22 cellular contexts compared by ENCODE assay signal in the genomic region with DNA sequence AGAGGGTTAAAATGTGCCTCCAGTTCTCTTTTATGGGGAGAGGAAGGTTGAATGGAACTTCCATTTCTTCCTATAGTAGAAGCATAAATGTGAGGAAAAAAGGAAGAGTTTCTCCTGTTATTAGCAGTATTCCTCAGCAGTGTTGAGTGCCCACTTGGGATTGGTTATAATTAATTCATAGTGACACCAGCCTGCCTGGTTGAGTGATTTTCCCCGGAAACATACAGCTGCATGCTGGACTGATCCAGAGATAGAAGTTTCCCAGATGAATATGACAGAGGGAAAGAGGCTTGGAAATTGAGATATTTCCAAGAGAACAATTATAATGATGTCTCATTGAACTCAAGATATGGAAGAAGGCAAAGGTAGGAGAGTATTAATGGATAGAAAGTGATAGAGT. TPM values are rescaled to one million over a fixed set of nuclear protein-coding genes. Genes with fewer than 3 reads are reported as not detected.
"Had no signal": no experiment of that assay in that cellular context is flagged by ENCODE, and none has a peak within 500 bp of the region (broad histone marks: within the 10 kb centered on the region; RNA-seq: fewer than 3 reads in every experiment).

No MANE protein-coding gene starts in this region.

- H3K27ac Mint-ChIP-seq: activated CD4-positive, alpha-beta memory T cell treated with anti-CD3 and anti-CD28 coated beads for 36 hours; activated naive CD8-positive, alpha-beta T cell treated with anti-CD3 and anti-CD28 coated beads for 36 hours; immature natural killer cell; naive thymus-derived CD4-positive, alpha-beta T cell had no signal

- H3K27ac ChIP-seq: cardiac muscle cell, foreskin keratinocyte, hepatocyte, lower lobe of right lung, ovary, prostate gland, right atrium auricular region, testis, uterus had no signal

- DNase-seq: activated CD4-positive, alpha-beta memory T cell treated with anti-CD3 and anti-CD28 coated beads for 36 hours; activated CD4-positive, alpha-beta T cell treated with anti-CD3 and anti-CD28 coated beads for 48 hours; activated CD4-positive, CD25-positive, alpha-beta regulatory T cell; activated naive CD4-positive, alpha-beta T cell treated with Interleukin-2 at 50 U/mL for 16 hours; activated naive CD8-positive, alpha-beta T cell treated with anti-CD3 and anti-CD28 coated beads for 36 hours; activated T-cell treated with anti-CD3 and anti-CD28 coated beads, Interleukin-2, amount 50 U/mL, for 48 hours; effector CD8-positive, alpha-beta T cell; foreskin keratinocyte; immature natural killer cell; lower lobe of right lung; naive thymus-derived CD4-positive, alpha-beta T cell; ovary; spleen; stimulated activated CD4-positive, alpha-beta T cell treated with anti-CD3 and anti-CD28 coated beads, Interleukin-4, amount 100 ng/mL, for 1 hour; stimulated activated naive CD4-positive, alpha-beta T cell; T1000; testis; uterus had no signal

- H3K4me3 ChIP-seq: cardiac muscle cell, hepatocyte, lower lobe of right lung, ovary, prostate gland, right atrium auricular region, spleen, testis, uterus had no signal

- H3K9me3 Mint-ChIP-seq: activated CD4-positive, alpha-beta memory T cell treated with anti-CD3 and anti-CD28 coated beads for 36 hours; activated naive CD8-positive, alpha-beta T cell treated with anti-CD3 and anti-CD28 coated beads for 36 hours; immature natural killer cell; naive thymus-derived CD4-positive, alpha-beta T cell had no signal

- H3K4me3 Mint-ChIP-seq: activated CD4-positive, alpha-beta memory T cell treated with anti-CD3 and anti-CD28 coated beads for 36 hours; activated naive CD8-positive, alpha-beta T cell treated with anti-CD3 and anti-CD28 coated beads for 36 hours; immature natural killer cell; naive thymus-derived CD4-positive, alpha-beta T cell had no signal

- H3K4me1 Mint-ChIP-seq: immature natural killer cell had no signal

- H3K36me3 ChIP-seq: cardiac muscle cell, lower lobe of right lung, ovary, prostate gland, right atrium auricular region, spleen, uterus had no signal

- H3K36me3 Mint-ChIP-seq: activated CD4-positive, alpha-beta memory T cell treated with anti-CD3 and anti-CD28 coated beads for 36 hours; activated naive CD8-positive, alpha-beta T cell treated with anti-CD3 and anti-CD28 coated beads for 36 hours; immature natural killer cell; naive thymus-derived CD4-positive, alpha-beta T cell had no signal

- H3K9me3 ChIP-seq: lower lobe of right lung, ovary, prostate gland, right atrium auricular region, spleen, testis, uterus had no signal

- H3K4me1 ChIP-seq: foreskin keratinocyte, lower lobe of right lung, prostate gland, right atrium auricular region, testis, uterus had no signal

- H3K27me3 ChIP-seq: cardiac muscle cell, hepatocyte, ovary, right atrium auricular region, spleen, testis, uterus had no signal

RNA-seq across cellular contexts. Expression of gene RAB39A, which starts 28.3 kb away (rescaled TPM):
- polyA plus RNA-seq: cardiac muscle cell, foreskin keratinocyte, hepatocyte, immature natural killer cell had no signal
